ENCODE assay signal across 25 cellular contexts in genomic region chr10:85719408-85719807, GRCh38.
"Had no signal": no experiment of that assay in that cellular context is flagged by ENCODE, and none has a peak within 500 bp of the region (broad histone marks: within the 10 kb centered on the region; RNA-seq: fewer than 3 reads in every experiment).

No MANE protein-coding gene starts in this region.

- H3K36me3 ChIP-seq: neural progenitor cell, ovary, right lobe of liver, sigmoid colon, stomach, thoracic aorta, thyroid gland, upper lobe of left lung, vagina had no signal

- H3K9ac ChIP-seq: neural progenitor cell, parathyroid adenoma had no signal

- ATAC-seq: psoas muscle; right cardiac atrium; right lobe of liver; stimulated activated effector memory CD8-positive, alpha-beta T cell treated with anti-CD3 and anti-CD28 coated beads, Interleukin-12 subunit alpha, Interleukin-12 subunit beta, amount 100 ng/mL, for 72 hours; stimulated activated naive B cell treated with anti-CD40 and anti-IgM and Interleukin-4, amounts not matched to agents 10 μg/mL and 1 μg/mL and 100 μg/mL, for 72 hours had no signal

- H3K27ac ChIP-seq: neural progenitor cell, ovary, parathyroid adenoma, psoas muscle, right lobe of liver, sigmoid colon, stomach, thoracic aorta, thyroid gland, tibial nerve, upper lobe of left lung, vagina had no signal

- H3K9me3 ChIP-seq: ovary, psoas muscle, right lobe of liver, sigmoid colon, thoracic aorta, thyroid gland, vagina had no signal

- H3K4me3 ChIP-seq: neural progenitor cell, ovary, psoas muscle, right lobe of liver, sigmoid colon, stomach, thoracic aorta, thyroid gland, tibial nerve, upper lobe of left lung, vagina had no signal

- H3K79me2 ChIP-seq: parathyroid adenoma had no signal

- DNase-seq: occipital lobe; ovary; posterior cingulate gyrus; psoas muscle; right cardiac atrium; right lobe of liver; sigmoid colon; small intestine; stimulated activated CD4-positive, alpha-beta T cell treated with anti-CD3 and anti-CD28 coated beads, Interleukin-15, amount 100 ng/mL, for 24 hours; stimulated activated CD4-positive, alpha-beta T cell treated with anti-CD3 and anti-CD28 coated beads, Interleukin-2, amount 100 ng/mL, for 24 hours; stimulated activated CD4-positive, alpha-beta T cell treated with anti-CD3 and anti-CD28 coated beads, Interleukin-2, amount 100 ng/mL, for 48 hours; stimulated activated CD4-positive, alpha-beta T cell treated with anti-CD3 and anti-CD28 coated beads, Interleukin-4, amount 100 ng/mL, for 24 hours; stimulated activated naive B cell treated with anti-CD40 and anti-IgM and Interleukin-4, amounts not matched to agents 10 μg/mL and 1 μg/mL and 100 μg/mL, for 72 hours; stimulated activated naive CD4-positive, alpha-beta T cell treated with Interleukin-2 at 50 U/mL for 16 hours; stomach; thyroid gland; trophoblast cell; upper lobe of left lung had no signal

- H2AFZ ChIP-seq: neural progenitor cell, parathyroid adenoma had no signal

- H3K27me3 ChIP-seq: neural progenitor cell, ovary, right lobe of liver, sigmoid colon, stomach, thyroid gland, tibial nerve, upper lobe of left lung, vagina had no signal

- H3K4me1 ChIP-seq: neural progenitor cell, parathyroid adenoma, psoas muscle, right lobe of liver, sigmoid colon, stomach, thyroid gland, tibial nerve, upper lobe of left lung, vagina had no signal

- FAIRE-seq: small intestine, urothelium cell line had no signal

- H3K4me2 ChIP-seq: neural progenitor cell had no signal
